ENCODE assay signal across 11 cellular contexts in the genomic region with DNA sequence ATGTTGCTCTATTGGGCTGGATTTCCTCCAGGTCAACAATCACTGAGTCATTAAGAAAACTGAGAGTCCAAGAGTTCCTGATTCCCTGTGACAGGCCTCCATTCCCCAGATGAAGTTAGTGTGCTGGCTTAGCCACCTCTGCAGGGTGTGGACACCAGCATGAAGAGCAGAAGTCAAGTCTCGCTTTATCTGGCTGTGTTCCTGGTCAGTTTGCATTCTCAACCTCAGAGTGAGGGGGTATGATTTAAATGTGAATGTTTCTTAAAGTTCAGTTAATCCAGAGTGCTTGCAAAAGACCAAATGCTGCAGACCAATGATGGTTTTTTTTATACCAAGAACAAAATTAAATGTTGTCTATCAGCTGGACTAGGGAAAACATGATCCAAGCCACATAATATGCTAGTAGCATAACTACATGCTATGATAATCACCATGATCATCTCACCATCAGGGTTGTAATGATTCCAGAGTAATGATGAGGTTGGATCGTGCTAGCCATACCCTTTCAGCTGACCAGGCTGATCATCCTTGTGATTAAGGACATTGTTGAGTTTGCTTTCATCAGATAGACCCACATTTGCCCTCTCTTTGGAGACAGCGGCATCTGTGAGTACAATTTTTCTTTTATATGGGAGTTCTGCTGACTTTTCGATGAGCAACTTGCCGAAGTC.
DNase-seq lines count a peak whose midpoint lies in the region; ATAC-seq and TF ChIP-seq lines count a peak whose summit lies in the region.
"Had no signal": no experiment of that assay in that cellular context is flagged by ENCODE, and none has a peak within 500 bp of the region (broad histone marks: within the 10 kb centered on the region; RNA-seq: fewer than 3 reads in every experiment).

No MANE protein-coding gene starts in this region.

- TF ChIP-seq CTCF in SK-N-SH (IDR thresholded peaks at IDR 0.05) (no peak), transverse colon (IDR thresholded peaks at IDR 0.05) (no peak)

- peak overlapping the region; percentile 4; the same call in 1 of the 2 replicates for H3K4me2 ChIP-seq in SK-N-SH

- H3K4me1 ChIP-seq in SK-N-SH (ENCODE audit: control insufficient read depth in 1 of 2, insufficient read depth in 2 of 2, low read depth in 1 of 2, low read length in 1 of 2) (peaks cover 2 to 7% of the 10 kb centered on the region in 2 experiments; a peak in 2 of 4 replicates), transverse colon (peaks cover 0 to 42% (median 19%) of the 10 kb centered on the region in 4 donors)

- DNase-seq in SK-N-SH (no peak), left ventricle myocardium superior (no peak), transverse colon (peak; percentile 39), DMS153 treated with DMSO at 0.1 percent for 48 hours (lab: John Stamatoyannopoulos, UW; ENCODE audit: unreplicated experiment) (no peak), HuH-7 (ENCODE audit: low spot score) (no peak), NCI-H1092 treated with DMSO at 0.1 percent for 48 hours (lab: John Stamatoyannopoulos, UW) (no peak)
- DNase-seq: activated naive CD4-positive, alpha-beta T cell treated with anti-CD3 and anti-CD28 coated beads, Interleukin-2, amount 50 U/mL, for 16 hours; NCI-H1105 treated with DMSO at 0.1 percent for 48 hours had no signal

- no peak for TF ChIP-seq POLR2A in transverse colon (IDR thresholded peaks at IDR 0.05)

- no peak overlapping the region for H3K9ac ChIP-seq in SK-N-SH

- H3F3A ChIP-seq in SK-N-SH (replicated peaks; ENCODE audit: insufficient read depth), result peaks cover 5% of the 10 kb centered on the region

- ATAC-seq in GM21447 (IDR thresholded peaks at IDR 0.05; ENCODE audit: unreplicated experiment) (peak; percentile 7), left ventricle myocardium superior (peak; percentile 74), GM18517 (IDR thresholded peaks at IDR 0.05; ENCODE audit: unreplicated experiment) (no peak)

- POLR2A ChIA-PET in SK-N-SH (lab: Yijun Ruan, JAX), result no interaction called here

- WGBS in SK-N-SH (ENCODE audit: low lambda C conversion rate), result 86% methylated on average over 5 of the region's 5 CpGs
- WGBS in transverse colon (ENCODE audit: low coverage in 1 of 2), 2 donors, result 71% methylated on average over 5 of the region's 5 CpGs; no CpG with 5 or more reads in 1 of the 2 donors

- TF ChIP-seq EP300 in SK-N-SH (IDR thresholded peaks at IDR 0.05; ENCODE audit: borderline replicate concordance in 1 of 2, low read depth in 1 of 2, low read length in 1 of 2) (no peak), transverse colon (IDR thresholded peaks at IDR 0.05; ENCODE audit: low read depth) (no peak)

- H3K79me2 ChIP-seq in SK-N-SH (ENCODE audit: insufficient read depth), result no peaks in the 10 kb centered on the region

- no peak for TF ChIP-seq RAD21 in SK-N-SH (IDR thresholded peaks at IDR 0.05; ENCODE audit: low read length)

- H3K27me3 ChIP-seq in SK-N-SH (ENCODE audit: insufficient read depth) (no peaks in the 10 kb centered on the region), transverse colon (no peaks in the 10 kb centered on the region)
- H3K27me3 ChIP-seq: Peyer's patch had no signal

- CTCF ChIA-PET in SK-N-SH (lab: Yijun Ruan, JAX), result no interaction called here

- H3K9me2 ChIP-seq in SK-N-SH, result no peaks in the 10 kb centered on the region

- H3K9me3 ChIP-seq in SK-N-SH, result no peaks in the 10 kb centered on the region
- H3K9me3 ChIP-seq in transverse colon, result no peaks in the 10 kb centered on the region
- H3K9me3 ChIP-seq: Peyer's patch had no signal

- H3K36me3 ChIP-seq in SK-N-SH (replicated peaks in 1 of 2; ENCODE audit: control insufficient read depth in 1 of 2, insufficient read depth in 2 of 2, low read length in 1 of 2), result no peaks in the 10 kb centered on the region
- H3K36me3 ChIP-seq in transverse colon, result no peaks in the 10 kb centered on the region
- H3K36me3 ChIP-seq: Peyer's patch had no signal

- intact Hi-C loops in left ventricle myocardium superior (cut with micrococcal nuclease), result no loop called here
- intact Hi-C loops in transverse colon (cut with DNase I; ENCODE audit: low total_unique reads), result no loop called here

- H3K27ac ChIP-seq in SK-N-SH (ENCODE audit: low read depth in 2 of 2, low read length in 1 of 2) (no peak overlapping the region), transverse colon (peak overlapping the region; percentile 38 to 70 (median 60))

- H2AFZ ChIP-seq in SK-N-SH (ENCODE audit: low read depth), result no peak overlapping the region

- in situ Hi-C loops in transverse colon (cut with MboI; ENCODE audit: low pct_ligation_motif_present in 1 of 4, low pct_unique_long_range_greater_than_20kb in 1 of 4, low sequenced_read_pairs in 3 of 4), result no loop called here

- H3K4me3 ChIP-seq in SK-N-SH (ENCODE audit: low read depth in 2 of 2, low read length in 1 of 2), result no peak overlapping the region
- no peak overlapping the region for H3K4me3 ChIP-seq in transverse colon
- H3K4me3 ChIP-seq: Peyer's patch had no signal

- no peaks in the 10 kb centered on the region for H4K20me1 ChIP-seq in SK-N-SH (ENCODE audit: insufficient read depth)

TF ChIP-seq in SK-N-SH, 30 proteins besides CTCF, POLR2A, EP300 and RAD21:
- TF ChIP-seq, protein P1, sequence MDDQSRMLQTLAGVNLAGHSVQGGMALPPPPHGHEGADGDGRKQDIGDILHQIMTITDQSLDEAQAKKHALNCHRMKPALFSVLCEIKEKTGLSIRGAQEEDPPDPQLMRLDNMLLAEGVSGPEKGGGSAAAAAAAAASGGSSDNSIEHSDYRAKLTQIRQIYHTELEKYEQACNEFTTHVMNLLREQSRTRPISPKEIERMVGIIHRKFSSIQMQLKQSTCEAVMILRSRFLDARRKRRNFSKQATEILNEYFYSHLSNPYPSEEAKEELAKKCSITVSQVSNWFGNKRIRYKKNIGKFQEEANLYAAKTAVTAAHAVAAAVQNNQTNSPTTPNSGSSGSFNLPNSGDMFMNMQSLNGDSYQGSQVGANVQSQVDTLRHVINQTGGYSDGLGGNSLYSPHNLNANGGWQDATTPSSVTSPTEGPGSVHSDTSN (IDR thresholded peaks at IDR 0.05), result peak; percentile 35; the same call in 1 of the 2 replicates
- no peak for TF ChIP-seq RFX5 (IDR thresholded peaks at IDR 0.05; ENCODE audit: low read length)

Comparison
In these comparisons a context has a peak if more than half of its experiments do, and no peak if none do; other contexts are left out.
1. H3K27ac ChIP-seq: peak in transverse colon (4 of 4); none in SK-N-SH (0 of 2).